Comparison of ENCODE assay signal across 11 cellular contexts in genomic region chr18:40866013-40866644, GRCh38.
A peak's percentile ranks its signal among the peaks of the same experiment; 100 is the strongest.
DNase-seq lines count a peak whose midpoint lies in the region; ATAC-seq and TF ChIP-seq lines count a peak whose summit lies in the region.
"Had no signal": no experiment of that assay in that cellular context is flagged by ENCODE, and none has a peak within 500 bp of the region (broad histone marks: within the 10 kb centered on the region; RNA-seq: fewer than 3 reads in every experiment).

No MANE protein-coding gene starts in this region.

- H3K27ac ChIP-seq in hepatocyte (no peak overlapping the region), body of pancreas (no peak overlapping the region)

- no peak for TF ChIP-seq POLR2A in body of pancreas (IDR thresholded peaks at IDR 0.05)

- H3K4me1 ChIP-seq in hepatocyte (ENCODE audit: insufficient read depth) (peaks cover 7% of the 10 kb centered on the region), body of pancreas (no peaks in the 10 kb centered on the region)

- DNase-seq in ELF-1 (ENCODE audit: low read depth, low spot score) (peak; percentile 14), RKO (ENCODE audit: low spot score) (peak; percentile 55), hepatocyte (ENCODE audit: low spot score) (peak; percentile 4), body of pancreas (no peak), GM19238 (ENCODE audit: insufficient read length, low spot score) (no peak), HK-2 (ENCODE audit: unreplicated experiment) (no peak)
- DNase-seq: activated B cell treated with CpG ODN at 0.5 μM for 24 hours; NCI-H1092; stimulated activated CD4-positive, alpha-beta T cell treated with anti-CD3 and anti-CD28 coated beads, Interleukin-12 subunit alpha, Interleukin-12 subunit beta, amount 100 ng/mL, for 4 hours had no signal

- H4K20me1 ChIP-seq in hepatocyte (ENCODE audit: insufficient read depth, poor library complexity, severe bottlenecking), result no peaks in the 10 kb centered on the region

- no peak for TF ChIP-seq CTCF in hepatocyte (IDR thresholded peaks at IDR 0.05; ENCODE audit: poor library complexity)
- TF ChIP-seq CTCF in body of pancreas (IDR thresholded peaks at IDR 0.05), result no peak

- H3K4me3 ChIP-seq in hepatocyte (no peak overlapping the region), body of pancreas (no peak overlapping the region)

- H3K79me2 ChIP-seq in hepatocyte, result no peaks in the 10 kb centered on the region

- ATAC-seq in HG02885 (IDR thresholded peaks at IDR 0.05; ENCODE audit: poor library complexity, unreplicated experiment) (peak; percentile 79), body of pancreas (no peak), GM21825 (IDR thresholded peaks at IDR 0.05; ENCODE audit: unreplicated experiment) (no peak)

- H3K9me2 ChIP-seq in hepatocyte (replicated peaks; ENCODE audit: insufficient read depth), result no peaks in the 10 kb centered on the region

- WGBS in hepatocyte (ENCODE audit: low lambda C conversion rate, missing lambda C conversion rate), result 94% methylated on average over 5 of the region's 5 CpGs
- WGBS in body of pancreas, 2 donors, result 64 to 65% methylated on average over 5 of the region's 5 CpGs

- H3K36me3 ChIP-seq in hepatocyte (replicated peaks; ENCODE audit: insufficient read depth, low read depth), result no peaks in the 10 kb centered on the region
- H3K36me3 ChIP-seq in body of pancreas (replicated peaks in 1 of 2; ENCODE audit: insufficient read depth in 1 of 2, low read depth in 2 of 2), result no peaks in the 10 kb centered on the region

- H3K4me2 ChIP-seq in hepatocyte, result no peak overlapping the region

- no peak overlapping the region for H2AFZ ChIP-seq in hepatocyte

- intact Hi-C loops in body of pancreas (cut with DNase I), result no loop called here

- H3K9me3 ChIP-seq in hepatocyte (ENCODE audit: low read depth) (no peaks in the 10 kb centered on the region), body of pancreas (no peaks in the 10 kb centered on the region)

- H3K27me3 ChIP-seq in hepatocyte (no peaks in the 10 kb centered on the region), body of pancreas (no peaks in the 10 kb centered on the region)

Comparison
In these comparisons a context has a peak if more than half of its experiments do, and no peak if none do; other contexts are left out.
1. DNase-seq: peak in ELF-1 (single experiment), RKO (single experiment) and hepatocyte (single experiment); none in body of pancreas (0 of 4), GM19238 (single experiment) and HK-2 (single experiment).